ENCODE assay signal across 21 cellular contexts in the genomic region with DNA sequence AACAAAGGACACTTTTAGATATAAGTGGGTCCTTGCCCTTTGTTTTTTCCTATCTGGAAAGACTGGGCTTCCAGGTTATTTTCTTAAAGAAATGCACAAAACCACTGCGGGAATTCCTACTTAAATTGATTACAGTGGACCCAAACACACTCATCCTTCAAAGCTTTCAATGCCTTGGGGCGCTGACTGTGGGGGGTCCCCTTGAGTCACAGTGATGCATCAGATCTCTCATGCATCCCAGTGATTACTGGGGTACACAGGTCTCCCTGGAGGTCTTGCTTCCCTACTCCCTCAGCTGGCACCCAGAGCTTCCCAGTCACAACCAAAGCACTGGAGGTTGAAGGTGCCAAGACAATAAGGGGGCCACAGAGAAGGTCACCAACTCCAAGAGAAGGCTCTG.
"Had no signal": no experiment of that assay in that cellular context is flagged by ENCODE, and none has a peak within 500 bp of the region (broad histone marks: within the 10 kb centered on the region; RNA-seq: fewer than 3 reads in every experiment).

No MANE protein-coding gene starts in this region.

- H3K27ac Mint-ChIP-seq: endodermal cell; natural killer cell treated with Interleukin-12 subunit alpha and Interleukin-12 subunit beta and Interleukin-15 and Interleukin-18, amount 100 ng/mL, for 72 hours; neural progenitor cell; stimulated activated effector memory CD8-positive, alpha-beta T cell treated with anti-CD3 and anti-CD28 coated beads, Interleukin-12 subunit alpha, Interleukin-12 subunit beta, amount 100 ng/mL, for 72 hours had no signal

- H2AFZ ChIP-seq: neural progenitor cell had no signal

- H3K27me3 ChIP-seq: foreskin keratinocyte, neural progenitor cell, ovary, right atrium auricular region, suprapubic skin, tibial artery had no signal

- H3K4me3 ChIP-seq: coronary artery, lung, neural progenitor cell, ovary, right atrium auricular region, suprapubic skin, tibial artery had no signal

- H3K9me3 Mint-ChIP-seq: natural killer cell treated with Interleukin-12 subunit alpha and Interleukin-12 subunit beta and Interleukin-15 and Interleukin-18, amount 100 ng/mL, for 72 hours; stimulated activated effector memory CD8-positive, alpha-beta T cell treated with anti-CD3 and anti-CD28 coated beads, Interleukin-12 subunit alpha, Interleukin-12 subunit beta, amount 100 ng/mL, for 72 hours had no signal

- ATAC-seq: foreskin keratinocyte; left colon; left ventricle myocardium superior; natural killer cell treated with Interleukin-12 subunit alpha and Interleukin-12 subunit beta and Interleukin-15 and Interleukin-18, amount 100 ng/mL, for 72 hours; stimulated activated effector memory CD8-positive, alpha-beta T cell treated with anti-CD3 and anti-CD28 coated beads, Interleukin-12 subunit alpha, Interleukin-12 subunit beta, amount 100 ng/mL, for 72 hours; stimulated activated naive CD8-positive, alpha-beta T cell treated with anti-CD3 and anti-CD28 coated beads, Interleukin-15, Interleukin-2, amounts not matched to agents 100 U/mL and 50 U/mL, for 24 hours had no signal

- H3K4me3 Mint-ChIP-seq: endodermal cell; natural killer cell treated with Interleukin-12 subunit alpha and Interleukin-12 subunit beta and Interleukin-15 and Interleukin-18, amount 100 ng/mL, for 72 hours; neural progenitor cell; stimulated activated effector memory CD8-positive, alpha-beta T cell treated with anti-CD3 and anti-CD28 coated beads, Interleukin-12 subunit alpha, Interleukin-12 subunit beta, amount 100 ng/mL, for 72 hours had no signal

- H3K4me1 Mint-ChIP-seq: endodermal cell, neural progenitor cell had no signal

- DNase-seq: effector CD4-positive, alpha-beta T cell; endodermal cell; erythroblast; foreskin keratinocyte; left colon; left ventricle myocardium superior; mesenchymal stem cell; midbrain; nucleus accumbens; ovary; stimulated activated CD4-positive, alpha-beta T cell treated with anti-CD3 and anti-CD28 coated beads, Interleukin-4, amount 100 ng/mL, for 1 hour; stimulated activated CD8-positive, alpha-beta memory T cell treated with anti-CD3 and anti-CD28 coated beads, Interleukin-4, amount 100 ng/mL, for 48 hours; stimulated activated naive CD8-positive, alpha-beta T cell treated with anti-CD3 and anti-CD28 coated beads, Interleukin-15, Interleukin-2, amounts not matched to agents 100 U/mL and 50 U/mL, for 24 hours; tibial artery had no signal

- H3K9me3 ChIP-seq: ovary, right atrium auricular region, suprapubic skin, tibial artery had no signal

- H3K36me3 Mint-ChIP-seq: natural killer cell treated with Interleukin-12 subunit alpha and Interleukin-12 subunit beta and Interleukin-15 and Interleukin-18, amount 100 ng/mL, for 72 hours; stimulated activated effector memory CD8-positive, alpha-beta T cell treated with anti-CD3 and anti-CD28 coated beads, Interleukin-12 subunit alpha, Interleukin-12 subunit beta, amount 100 ng/mL, for 72 hours had no signal

- H3K36me3 ChIP-seq: neural progenitor cell, ovary, right atrium auricular region, suprapubic skin, tibial artery had no signal

- H3K27me3 Mint-ChIP-seq: natural killer cell treated with Interleukin-12 subunit alpha and Interleukin-12 subunit beta and Interleukin-15 and Interleukin-18, amount 100 ng/mL, for 72 hours had no signal

- H3K9ac ChIP-seq: neural progenitor cell had no signal

- H3K4me2 ChIP-seq: neural progenitor cell had no signal

- H3K27ac ChIP-seq: coronary artery, foreskin keratinocyte, neural progenitor cell, ovary, right atrium auricular region, suprapubic skin, tibial artery had no signal

- H3K4me1 ChIP-seq: neural progenitor cell, right atrium auricular region, suprapubic skin, tibial artery had no signal
